In genomic region chr2:98634406-98635092, GRCh38 we compare ENCODE assay signal across 8 cellular contexts. TPM values are rescaled to one million over a fixed set of nuclear protein-coding genes. Genes with fewer than 3 reads are reported as not detected.
DNase-seq lines count a peak whose midpoint lies in the region; ATAC-seq and TF ChIP-seq lines count a peak whose summit lies in the region.

No MANE protein-coding gene starts in this region.

- POLR2A ChIA-PET in activated CD8-positive, alpha-beta T cell treated with anti-CD3 and anti-CD28 coated beads for 36 hours (lab: Charles Lee), result interaction anchor here (0.5 to 1.8 kb wide), 3 partner anchors 27 to 202 kb away, joined by 3 to 5 read pairs (median 3); partner anchors contain the start of genes COA5 and UNC50

- H3K9me3 Mint-ChIP-seq in activated CD8-positive, alpha-beta T cell treated with anti-CD3 and anti-CD28 coated beads for 36 hours, result no peaks in the 10 kb centered on the region
- no peaks in the 10 kb centered on the region for H3K9me3 Mint-ChIP-seq in type B pancreatic cell

- intact Hi-C loops in activated CD8-positive, alpha-beta T cell treated with anti-CD3 and anti-CD28 coated beads for 36 hours (cut with micrococcal nuclease), result no loop called here

- H3K4me3 Mint-ChIP-seq in activated CD8-positive, alpha-beta T cell treated with anti-CD3 and anti-CD28 coated beads for 36 hours, result peak overlapping the region; percentile 31
- H3K4me3 Mint-ChIP-seq in type B pancreatic cell, result peak overlapping the region; percentile 4

- peak overlapping the region; percentile 90 for H3K27ac Mint-ChIP-seq in activated CD8-positive, alpha-beta T cell treated with anti-CD3 and anti-CD28 coated beads for 36 hours
- H3K27ac Mint-ChIP-seq in type B pancreatic cell, result peak overlapping the region; percentile 27

- DNase-seq in activated naive CD4-positive, alpha-beta T cell treated with Interleukin-2 at 50 U/mL for 16 hours, result peak; percentile 56
- DNase-seq in activated naive CD4-positive, alpha-beta T cell (lab: John Stamatoyannopoulos, UW), result no peak
- DNase-seq in activated CD8-positive, alpha-beta T cell treated with anti-CD3 and anti-CD28 coated beads for 36 hours, result peak; percentile 81
- peak; percentile 38 for DNase-seq in iPS DF 4.7 (ENCODE audit: extremely low read depth, low spot score)
- DNase-seq in type B pancreatic cell (ENCODE audit: extremely low spot score, unreplicated experiment), result no peak
- DNase-seq in HK-2 (ENCODE audit: unreplicated experiment), result no peak

- H3K36me3 Mint-ChIP-seq in activated CD8-positive, alpha-beta T cell treated with anti-CD3 and anti-CD28 coated beads for 36 hours (ENCODE audit: low read depth), result peaks cover 30% of the 10 kb centered on the region
- no peaks in the 10 kb centered on the region for H3K36me3 Mint-ChIP-seq in type B pancreatic cell

- no peaks in the 10 kb centered on the region for H3K27me3 Mint-ChIP-seq in activated CD8-positive, alpha-beta T cell treated with anti-CD3 and anti-CD28 coated beads for 36 hours
- no peaks in the 10 kb centered on the region for H3K27me3 Mint-ChIP-seq in type B pancreatic cell

- peaks cover 37% of the 10 kb centered on the region for H3K4me1 Mint-ChIP-seq in activated CD8-positive, alpha-beta T cell treated with anti-CD3 and anti-CD28 coated beads for 36 hours (ENCODE audit: low read depth)
- peaks cover 11% of the 10 kb centered on the region for H3K4me1 Mint-ChIP-seq in type B pancreatic cell (ENCODE audit: unreplicated experiment)

- CTCF ChIA-PET in activated CD8-positive, alpha-beta T cell treated with anti-CD3 and anti-CD28 coated beads for 36 hours (lab: Charles Lee), result interaction anchor here (0.7 to 2.6 kb wide), 15 partner anchors 9 to 223 kb away, joined by 3 to 14 read pairs (median 4); no protein-coding TSS in a partner anchor

- peak; percentile 69 for TF ChIP-seq CTCF in activated CD8-positive, alpha-beta T cell treated with anti-CD3 and anti-CD28 coated beads for 36 hours (IDR thresholded peaks at IDR 0.05)
- TF ChIP-seq CTCF in type B pancreatic cell (conservative IDR thresholded peaks at IDR 0.05), result peak; percentile 57

- ATAC-seq in activated CD8-positive, alpha-beta T cell treated with anti-CD3 and anti-CD28 coated beads for 36 hours, result peak; percentile 70
- ATAC-seq in HG03025 (IDR thresholded peaks at IDR 0.05; ENCODE audit: low FRiP score, unreplicated experiment) (no peak), HG03439 (IDR thresholded peaks at IDR 0.05; ENCODE audit: unreplicated experiment) (no peak)

RNA-seq across cellular contexts. Expression of gene UNC50, which starts 26.2 kb away (rescaled TPM):
- total RNA-seq in activated CD8-positive, alpha-beta T cell treated with anti-CD3 and anti-CD28 coated beads for 36 hours, result 10 to 100 TPM; 24.8 to 28.3 TPM
- total RNA-seq in type B pancreatic cell (ENCODE audit: low replicate concordance), result 45.0 and 49.4 TPM in 2 replicates

RNA-seq across cellular contexts. Expression of gene COA5, which starts 26.2 kb away (rescaled TPM):
- total RNA-seq in activated CD8-positive, alpha-beta T cell treated with anti-CD3 and anti-CD28 coated beads for 36 hours, result 10 to 100 TPM; 27.5 to 32.7 TPM
- 33.6 and 39.3 TPM in 2 replicates for total RNA-seq in type B pancreatic cell (ENCODE audit: low replicate concordance)

Comparison
In these comparisons a context has a peak if more than half of its experiments do, and no peak if none do; other contexts are left out.
1. DNase-seq: peak in activated naive CD4-positive, alpha-beta T cell treated with Interleukin-2 at 50 U/mL for 16 hours (single experiment), activated CD8-positive, alpha-beta T cell treated with anti-CD3 and anti-CD28 coated beads for 36 hours (single experiment) and iPS DF 4.7 (single experiment); none in activated naive CD4-positive, alpha-beta T cell (0 of 4), type B pancreatic cell (single experiment) and HK-2 (single experiment).